25 cellular contexts compared by ENCODE assay signal in genomic region chr11:45904309-45904915, GRCh38. TPM values are rescaled to one million over a fixed set of nuclear protein-coding genes. Genes with fewer than 3 reads are reported as not detected.
A peak's percentile ranks its signal among the peaks of the same experiment; 100 is the strongest.
DNase-seq lines count a peak whose midpoint lies in the region; FAIRE-seq lines count a peak whose summit lies in the region.
"Had no signal": no experiment of that assay in that cellular context is flagged by ENCODE, and none has a peak within 500 bp of the region (broad histone marks: within the 10 kb centered on the region; RNA-seq: fewer than 3 reads in every experiment).

No MANE protein-coding gene starts in this region.

- DNase-seq in small intestine (peak; percentile 90), NCI-H1092 (lab: John Stamatoyannopoulos, UW) (no peak), D341Med (ENCODE audit: low spot score) (no peak), NCI-H82 treated with DMSO at 0.1 percent for 48 hours (lab: John Stamatoyannopoulos, UW; ENCODE audit: unreplicated experiment) (no peak)
- DNase-seq in stimulated activated CD4-positive, alpha-beta T cell treated with anti-CD3 and anti-CD28 coated beads, Interleukin-2, amount 100 ng/mL, for 24 hours: no peak
- DNase-seq: ACHN; CD4-positive, alpha-beta memory T cell; IMR-90; MV-4-11; NCI-H1694; NCI-H2081; NCI-H2171; NCI-H345; NCI-H524; NCI-H82; SHP77 treated with DMSO at 0.1 percent for 48 hours had no signal

- WGBS in small intestine, 3 donors: 25 to 66% (median 41%) methylated on average over 15 of the region's 15 CpGs

- FAIRE-seq in small intestine (lab: Jason Lieb, UNC): no peak
- FAIRE-seq: G401.6, GM18507, RCC 7860 had no signal

- peaks cover 0 to 1% of the 10 kb centered on the region in 2 donors for H3K4me1 ChIP-seq in small intestine (ENCODE audit: control insufficient read depth in 2 of 2, insufficient read depth in 1 of 2, low read depth in 1 of 2, low read length in 1 of 2)

- H3K9me3 ChIP-seq in small intestine (ENCODE audit: control insufficient read depth, low read depth): no peaks in the 10 kb centered on the region
- H3K9me3 ChIP-seq: BLaER1, HAP-1 had no signal

- H3K27ac ChIP-seq in angular gyrus (ENCODE audit: low read depth, low read length) (peak overlapping the region; percentile 99), layer of hippocampus (ENCODE audit: low read depth, low read length) (peak overlapping the region; percentile 99), small intestine (ENCODE audit: low read depth in 1 of 2, low read length in 1 of 2) (peak overlapping the region in 1 of 2 donors; percentile 34)
- H3K27ac ChIP-seq: BLaER1, SK-N-MC had no signal

- peaks cover 0 to under 1% of the 10 kb centered on the region in 2 donors for H3K36me3 ChIP-seq in small intestine (ENCODE audit: control insufficient read depth in 2 of 2, insufficient read depth in 2 of 2, low read length in 2 of 2)
- H3K36me3 ChIP-seq: HAP-1 had no signal

- no peak overlapping the region for H3K4me3 ChIP-seq in small intestine (ENCODE audit: low read depth in 1 of 2, low read length in 2 of 2)
- H3K4me3 ChIP-seq: BLaER1, GM23338, HAP-1, SK-N-MC had no signal

- H3K27me3 ChIP-seq in layer of hippocampus (ENCODE audit: control insufficient read depth, insufficient read depth, low read length) (no peaks in the 10 kb centered on the region), small intestine (ENCODE audit: control insufficient read depth in 2 of 2, insufficient read depth in 2 of 2, low read length in 2 of 2) (no peaks in the 10 kb centered on the region)

RNA-seq across cellular contexts. Expression of gene FREY1, which starts 2.7 kb away (rescaled TPM):
- under 1 TPM in 1 of 3 donors, not detected in 2; 0.19 TPM for polyA plus RNA-seq in small intestine
- polyA plus RNA-seq: CD4-positive, alpha-beta memory T cell; GM23338 had no signal

RNA-seq across cellular contexts. Expression of gene PEX16, which starts 13.3 kb away (rescaled TPM):
- 10 to 100 TPM; 45.2 to 74.0 (median 71.9) TPM for polyA plus RNA-seq in small intestine

RNA-seq across cellular contexts. Expression of gene LARGE2, which starts 18.0 kb away (rescaled TPM):
- 10 to 100 TPM in 1 of 3 donors, under 1 TPM in 2; 0.22 to 10.7 (median 0.81) TPM for polyA plus RNA-seq in small intestine

RNA-seq across cellular contexts. Expression of gene MAPK8IP1, which starts 19.0 kb away (rescaled TPM):
- 1 to 10 TPM; 1.3 to 6.1 (median 1.9) TPM for polyA plus RNA-seq in small intestine

RNA-seq across cellular contexts. Expression of gene CRY2, which starts 57.1 kb away (rescaled TPM):
- 10 to 100 TPM in 1 of 3 donors, 1 to 10 TPM in 2; 6.7 to 10.5 (median 9.6) TPM for polyA plus RNA-seq in small intestine
